In genomic region chr4:101660607-101661006, GRCh38 we compare ENCODE assay signal across 20 cellular contexts.
A peak's percentile ranks its signal among the peaks of the same experiment; 100 is the strongest.
DNase-seq lines count a peak whose midpoint lies in the region; TF ChIP-seq lines count a peak whose summit lies in the region.
"Had no signal": no experiment of that assay in that cellular context is flagged by ENCODE, and none has a peak within 500 bp of the region (broad histone marks: within the 10 kb centered on the region; RNA-seq: fewer than 3 reads in every experiment).

No MANE protein-coding gene starts in this region.

- peaks cover 7% of the 10 kb centered on the region for H3K4me1 ChIP-seq in A673 (ENCODE audit: insufficient read depth, low read length, poor library complexity, severe bottlenecking)
- H3K4me1 ChIP-seq in uterus: no peaks in the 10 kb centered on the region
- H3K4me1 ChIP-seq: BLaER1 treated with 17β-estradiol and CSF1 and Interleukin-3, amounts not matched to agents 10 nM and 100 nM; Caco-2 had no signal

- in situ Hi-C loops in KBM-7 (cut with MboI; ENCODE audit: low pct_unique_long_range_greater_than_20kb, low sequenced_read_pairs): no loop called here

- CTCF ChIA-PET in A673 (lab: Charles Lee): no interaction called here

- DNase-seq in A673 (ENCODE audit: low spot score) (peak; percentile 57), LHCN-M2 (ENCODE audit: low read depth) (peak; percentile 31), NCI-H69 (lab: John Stamatoyannopoulos, UW) (peak; percentile 82), fibroblast of peridontal ligament (ENCODE audit: extremely low read depth) (peak; percentile 24), uterus (no peak), KBM-7 (no peak), iPS-NIHi7 (ENCODE audit: extremely low spot score) (no peak)
- DNase-seq: AML-193; Caco-2; CD4-positive, alpha-beta memory T cell; DND-41; Kasumi-1; NCI-H187; NCI-H2081 treated with DMSO at 0.1 percent for 48 hours; NCI-H226; NCI-H510A treated with DMSO at 0.1 percent for 48 hours; NCI-H748 treated with DMSO at 0.1 percent for 48 hours; SIG-M5 had no signal

- intact Hi-C loops in A673 (cut with micrococcal nuclease; ENCODE audit: unreplicated experiment): no loop called here
- intact Hi-C loops in uterus (cut with DNase I; ENCODE audit: low total_unique reads): no loop called here

- TF ChIP-seq CTCF in A673 (conservative IDR thresholded peaks at IDR 0.05; ENCODE audit: low read depth, low read length) (no peak), uterus (IDR thresholded peaks at IDR 0.05) (no peak)

- no peak for TF ChIP-seq POLR2A in uterus (IDR thresholded peaks at IDR 0.05)

- H3K4me3 ChIP-seq in A673 (ENCODE audit: low read depth, low read length, poor library complexity, severe bottlenecking) (no peak overlapping the region), uterus (no peak overlapping the region)
- H3K4me3 ChIP-seq: BLaER1 treated with 17β-estradiol and CSF1 and Interleukin-3, amounts not matched to agents 10 nM and 100 nM; SK-N-MC had no signal

- POLR2A ChIA-PET in A673 (lab: Charles Lee; ENCODE audit: low non-redundant PET): no interaction called here

- no peak overlapping the region for H3K27ac ChIP-seq in A673 (ENCODE audit: low read depth, low read length, poor library complexity, severe bottlenecking)
- H3K27ac ChIP-seq in uterus: no peak overlapping the region
- H3K27ac ChIP-seq: BLaER1 treated with 17β-estradiol and CSF1 and Interleukin-3, amounts not matched to agents 10 nM and 100 nM; SK-N-MC had no signal

- H3K9me3 ChIP-seq in A673 (ENCODE audit: low read depth, low read length, poor library complexity, severe bottlenecking) (no peaks in the 10 kb centered on the region), uterus (no peaks in the 10 kb centered on the region)
- H3K9me3 ChIP-seq: BLaER1 treated with 17β-estradiol and CSF1 and Interleukin-3, amounts not matched to agents 10 nM and 100 nM; Caco-2 had no signal

- no peaks in the 10 kb centered on the region for H3K36me3 ChIP-seq in A673 (ENCODE audit: insufficient read depth, low read length, poor library complexity, severe bottlenecking)
- H3K36me3 ChIP-seq in uterus: no peaks in the 10 kb centered on the region
- H3K36me3 ChIP-seq: BLaER1 treated with 17β-estradiol and CSF1 and Interleukin-3, amounts not matched to agents 10 nM and 100 nM had no signal

- BruUV-seq in A673 (replicated peaks; lab: Mats Ljungman, UMichigan): no TSS peak

- no peaks in the 10 kb centered on the region for H3K27me3 ChIP-seq in A673 (replicated peaks; ENCODE audit: insufficient read depth, low read depth, low read length, poor library complexity)
- H3K27me3 ChIP-seq in uterus: no peaks in the 10 kb centered on the region
- H3K27me3 ChIP-seq: BLaER1 treated with 17β-estradiol and CSF1 and Interleukin-3, amounts not matched to agents 10 nM and 100 nM had no signal

Comparison
In these comparisons a context has a peak if more than half of its experiments do, and no peak if none do; other contexts are left out.
1. DNase-seq: peak in A673 (single experiment), LHCN-M2 (single experiment), NCI-H69 (single experiment) and fibroblast of peridontal ligament (single experiment); none in uterus (0 of 2), KBM-7 (single experiment) and iPS-NIHi7 (single experiment).